Comparison of ENCODE assay signal across 8 cellular contexts in the genomic region with DNA sequence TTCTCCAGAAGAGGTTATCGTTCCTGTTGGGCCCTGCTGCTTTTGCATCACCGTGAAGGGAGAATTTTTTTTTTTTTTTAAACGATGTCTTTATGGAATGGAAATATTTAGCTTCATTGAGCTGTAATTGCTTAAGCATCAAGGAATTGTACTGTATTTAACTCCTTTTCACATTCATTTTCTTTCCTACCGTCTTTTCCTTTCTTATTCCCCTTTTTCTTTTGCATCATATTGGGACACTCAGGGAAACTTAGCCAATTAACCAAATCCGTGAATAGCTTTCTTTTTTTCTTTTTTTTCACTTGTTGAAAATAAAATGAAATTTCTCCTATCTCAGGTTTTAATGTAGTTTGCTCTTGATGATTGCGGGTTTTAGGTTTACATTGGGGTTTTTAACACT. TPM values are rescaled to one million over a fixed set of nuclear protein-coding genes. Genes with fewer than 3 reads are reported as not detected.
DNase-seq lines count a peak whose midpoint lies in the region; ATAC-seq, FAIRE-seq and TF ChIP-seq lines count a peak whose summit lies in the region.

No MANE protein-coding gene starts in this region.

- no peak for ATAC-seq in activated naive CD8-positive, alpha-beta T cell treated with anti-CD3 and anti-CD28 coated beads, Interleukin-2, amount 50 U/mL, for 24 hours
- ATAC-seq in thoracic aorta (ENCODE audit: insufficient number of reproducible peaks, low FRiP score, low read depth): no peak

- peak overlapping the region; percentile 87 for H3K27ac Mint-ChIP-seq in activated CD4-positive, alpha-beta T cell treated with anti-CD3 and anti-CD28 coated beads, Interleukin-2, amount 10 ng/mL, durations not matched to agents 7 days and 5 days
- peak overlapping the region; percentile 65 for H3K27ac Mint-ChIP-seq in activated naive CD8-positive, alpha-beta T cell treated with anti-CD3 and anti-CD28 coated beads, Interleukin-2, amount 50 U/mL, for 24 hours

- no peaks in the 10 kb centered on the region for H3K36me3 ChIP-seq in kidney (ENCODE audit: control insufficient read depth in 1 of 2, insufficient read depth in 2 of 2, low read length in 2 of 2)
- H3K36me3 ChIP-seq in thoracic aorta: no peaks in the 10 kb centered on the region

- H3K4me1 Mint-ChIP-seq in activated CD4-positive, alpha-beta T cell treated with anti-CD3 and anti-CD28 coated beads, Interleukin-2, amount 10 ng/mL, durations not matched to agents 7 days and 5 days: peaks cover 46% of the 10 kb centered on the region
- H3K4me1 Mint-ChIP-seq in activated naive CD8-positive, alpha-beta T cell treated with anti-CD3 and anti-CD28 coated beads, Interleukin-2, amount 50 U/mL, for 24 hours: peaks cover 60% of the 10 kb centered on the region

- H3K9ac ChIP-seq in kidney (ENCODE audit: low read length in 2 of 2): peak overlapping the region; percentile 5 to 60

- intact Hi-C loops in kidney (cut with DNase I): no loop called here

- POLR2A ChIA-PET in activated CD4-positive, alpha-beta T cell treated with anti-CD3 and anti-CD28 coated beads, Interleukin-2, amount 10 ng/mL, durations not matched to agents 7 days and 5 days (lab: Charles Lee): interaction anchor here (0.7 to 1.2 kb wide), 2 partner anchors 189 to 317 kb away, joined by 3 to 4 read pairs; no protein-coding TSS in a partner anchor

- TF ChIP-seq CTCF in kidney (IDR thresholded peaks at IDR 0.05; ENCODE audit: borderline replicate concordance, extremely low read depth, insufficient read depth): no peak
- no peak for TF ChIP-seq CTCF in thoracic aorta (IDR thresholded peaks at IDR 0.05)

- CTCF ChIA-PET in activated CD4-positive, alpha-beta T cell treated with anti-CD3 and anti-CD28 coated beads, Interleukin-2, amount 10 ng/mL, durations not matched to agents 7 days and 5 days (lab: Charles Lee): interaction anchor here (0.6 to 1.6 kb wide), 2 partner anchors 19 to 204 kb away, joined by 4 to 5 read pairs; no protein-coding TSS in a partner anchor

- no peaks in the 10 kb centered on the region for H3K9me3 Mint-ChIP-seq in activated CD4-positive, alpha-beta T cell treated with anti-CD3 and anti-CD28 coated beads, Interleukin-2, amount 10 ng/mL, durations not matched to agents 7 days and 5 days
- H3K9me3 Mint-ChIP-seq in activated naive CD8-positive, alpha-beta T cell treated with anti-CD3 and anti-CD28 coated beads, Interleukin-2, amount 50 U/mL, for 24 hours: no peaks in the 10 kb centered on the region

- H3K4me3 ChIP-seq in kidney (ENCODE audit: low read length in 2 of 2) (peak overlapping the region; percentile 89 to 97), thoracic aorta (peak overlapping the region; percentile 90)

- no peak for DNase-seq in activated CD4-positive, alpha-beta T cell treated with anti-CD3 and anti-CD28 coated beads, Interleukin-2, amount 10 ng/mL, durations not matched to agents 7 days and 5 days
- DNase-seq in activated CD4-positive, alpha-beta T cell treated with anti-CD3 and anti-CD28 coated beads, Interleukin-2, amount 50 U/mL, for 48 hours: no peak
- DNase-seq in activated naive CD8-positive, alpha-beta T cell treated with anti-CD3 and anti-CD28 coated beads, Interleukin-2, amount 50 U/mL, for 24 hours: no peak
- no peak for DNase-seq in kidney
- DNase-seq in thoracic aorta (ENCODE audit: low spot score): no peak
- DNase-seq in activated gamma-delta T cell treated with Interleukin-2 at 50 U/mL for 16 hours: no peak
- no peak for DNase-seq in cerebellar nuclear complex (lab: John Stamatoyannopoulos, UW)
- DNase-seq in activated CD4-positive, alpha-beta T cell treated with anti-CD3 and anti-CD28 coated beads for 48 hours: no peak

- peaks cover 34% of the 10 kb centered on the region for H3K36me3 Mint-ChIP-seq in activated CD4-positive, alpha-beta T cell treated with anti-CD3 and anti-CD28 coated beads, Interleukin-2, amount 10 ng/mL, durations not matched to agents 7 days and 5 days (ENCODE audit: low read depth)
- peaks cover 35% of the 10 kb centered on the region for H3K36me3 Mint-ChIP-seq in activated naive CD8-positive, alpha-beta T cell treated with anti-CD3 and anti-CD28 coated beads, Interleukin-2, amount 50 U/mL, for 24 hours (ENCODE audit: low read depth)

- FAIRE-seq in kidney (lab: Jason Lieb, UNC): no peak

- H3K9me3 ChIP-seq in kidney (ENCODE audit: control insufficient read depth in 1 of 2, low read length in 2 of 2) (no peaks in the 10 kb centered on the region), thoracic aorta (no peaks in the 10 kb centered on the region)

- peaks cover 11 to 23% of the 10 kb centered on the region in 2 donors for H3K4me1 ChIP-seq in kidney (ENCODE audit: control insufficient read depth in 1 of 2, insufficient read depth in 1 of 2, low read depth in 1 of 2, low read length in 2 of 2)
- H3K4me1 ChIP-seq in thoracic aorta (ENCODE audit: control insufficient read depth in 1 of 2, low read depth in 2 of 2): peaks cover 42 to 72% of the 10 kb centered on the region in 2 donors

- H3K27ac ChIP-seq in kidney (ENCODE audit: low read depth in 2 of 2, low read length in 2 of 2): peak overlapping the region; percentile 60 to 97
- H3K27ac ChIP-seq in thoracic aorta: peak overlapping the region; percentile 10 to 96

- peaks cover 2% of the 10 kb centered on the region for H3K27me3 Mint-ChIP-seq in activated CD4-positive, alpha-beta T cell treated with anti-CD3 and anti-CD28 coated beads, Interleukin-2, amount 10 ng/mL, durations not matched to agents 7 days and 5 days
- H3K27me3 Mint-ChIP-seq in activated naive CD8-positive, alpha-beta T cell treated with anti-CD3 and anti-CD28 coated beads, Interleukin-2, amount 50 U/mL, for 24 hours: no peaks in the 10 kb centered on the region

- H3K27me3 ChIP-seq in thoracic aorta (replicated peaks; ENCODE audit: insufficient read depth): no peaks in the 10 kb centered on the region

- H3K4me3 Mint-ChIP-seq in activated CD4-positive, alpha-beta T cell treated with anti-CD3 and anti-CD28 coated beads, Interleukin-2, amount 10 ng/mL, durations not matched to agents 7 days and 5 days: peak overlapping the region; percentile 95
- peak overlapping the region; percentile 95 for H3K4me3 Mint-ChIP-seq in activated naive CD8-positive, alpha-beta T cell treated with anti-CD3 and anti-CD28 coated beads, Interleukin-2, amount 50 U/mL, for 24 hours

RNA-seq across cellular contexts. Expression of a gene that starts 1.5 kb away (rescaled TPM):
- 10 to 100 TPM; 47.4 to 49.3 TPM for total RNA-seq in activated CD4-positive, alpha-beta T cell treated with anti-CD3 and anti-CD28 coated beads, Interleukin-2, amount 10 ng/mL, durations not matched to agents 7 days and 5 days
- 61.9 TPM for total RNA-seq in kidney
- polyA plus RNA-seq in kidney (ENCODE audit: insufficient read depth, low read depth, low replicate concordance): 8.0 TPM
- 10 to 100 TPM; 45.6 to 85.4 TPM for total RNA-seq in thoracic aorta
